ENCODE assay signal across 8 cellular contexts in the genomic region with DNA sequence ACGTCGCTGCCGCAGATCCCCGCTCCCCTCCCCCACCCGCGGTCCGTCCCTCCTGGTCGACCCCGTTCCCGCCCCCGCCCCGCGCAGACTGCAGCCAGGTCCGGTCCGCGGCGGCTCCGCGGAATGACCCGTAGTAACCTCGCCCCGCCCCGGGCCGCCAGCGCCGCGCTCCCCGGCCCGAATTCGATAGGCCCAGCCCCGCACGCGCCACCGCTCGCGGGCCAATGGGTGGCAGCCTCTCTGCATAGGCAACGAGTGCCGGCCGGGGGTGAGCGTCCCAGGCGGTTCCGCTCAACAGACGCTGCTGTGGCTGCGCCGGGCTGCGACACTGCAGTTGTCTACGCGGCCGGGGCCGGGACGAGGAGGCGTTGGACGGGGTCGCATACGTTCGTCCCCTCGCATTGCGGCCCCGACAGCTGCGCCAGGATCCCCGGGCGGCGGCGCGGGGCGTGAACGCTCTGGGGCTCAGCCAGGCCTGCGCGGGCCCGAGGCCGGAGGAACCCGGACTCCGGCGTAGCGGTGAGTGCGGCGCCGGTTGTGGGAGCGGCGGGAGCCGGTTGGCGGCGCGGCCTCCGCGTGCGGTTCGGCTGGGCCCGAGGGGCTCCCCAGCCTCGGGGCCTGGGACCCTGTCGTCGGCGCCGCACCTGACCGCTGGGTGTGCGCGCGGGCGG. TPM values are rescaled to one million over a fixed set of nuclear protein-coding genes. Genes with fewer than 3 reads are reported as not detected.
DNase-seq lines count a peak whose midpoint lies in the region; ATAC-seq and TF ChIP-seq lines count a peak whose summit lies in the region.

Gene ACSL3 (plus strand): TSS at position 297 of the 671 bp plus-strand sequence. CDS start 47,737 bp downstream, outside the sequence.

- H3K36me3 Mint-ChIP-seq in naive thymus-derived CD4-positive, alpha-beta T cell: peaks cover 0 to 2% (median 0%) of the 10 kb centered on the region in 5 donors
- no peaks in the 10 kb centered on the region for H3K36me3 Mint-ChIP-seq in stimulated activated memory B cell treated with anti-CD40 and anti-IgM and Interleukin-4, amounts not matched to agents 10 μg/mL and 1 μg/mL and 100 μg/mL, for 72 hours

- POLR2A ChIA-PET in naive thymus-derived CD4-positive, alpha-beta T cell (lab: Charles Lee): no interaction called here

- peak within 1 kb of the TSS; percentile 79 for H2AFZ ChIP-seq in DND-41 (ENCODE audit: low read depth, low read length)

- intact Hi-C loops in naive thymus-derived CD4-positive, alpha-beta T cell (cut with micrococcal nuclease): loop anchor here (1.0 to 10.0 kb wide), 12 partner anchors 12 to 1726 kb away; partner anchors contain the start of genes CUL3 (in 2 of the 2), FARSB (in 2 of the 2), AP1S3 (in 1 of the 2) and EPHA4 (in 1 of the 2)

- H3K27ac ChIP-seq in DND-41 (ENCODE audit: low read length): peak within 1 kb of the TSS; percentile 90
- H3K27ac ChIP-seq in naive thymus-derived CD4-positive, alpha-beta T cell (ENCODE audit: low read depth, low read length): peak within 1 kb of the TSS; percentile 90

- DNase-seq in DND-41 (peak; percentile 93), Kasumi-1 (lab: John Stamatoyannopoulos, UW) (peak; percentile 44 to 69), RPMI8226 (peak; percentile 92), fibroblast of gingiva (ENCODE audit: low read depth) (peak; percentile 91)
- peak; percentile 83 to 84 for DNase-seq in activated T-helper 1 cell treated with anti-CD3 and anti-CD28 coated beads, Interleukin-2, amount 50 U/mL, for 16 hours (ENCODE audit: low read depth in 1 of 2, low spot score in 1 of 2)
- DNase-seq in naive thymus-derived CD4-positive, alpha-beta T cell: peak; percentile 85 to 96 (median 91)

- H3K9me3 Mint-ChIP-seq in naive thymus-derived CD4-positive, alpha-beta T cell: peaks cover 0 to 1% (median 0%) of the 10 kb centered on the region in 11 donors
- H3K9me3 Mint-ChIP-seq in stimulated activated memory B cell treated with anti-CD40 and anti-IgM and Interleukin-4, amounts not matched to agents 10 μg/mL and 1 μg/mL and 100 μg/mL, for 72 hours: no peaks in the 10 kb centered on the region

- no peaks in the 10 kb centered on the region for H3K9me3 ChIP-seq in DND-41 (ENCODE audit: insufficient read depth, low read length, severe bottlenecking)
- H3K9me3 ChIP-seq in naive thymus-derived CD4-positive, alpha-beta T cell (ENCODE audit: control insufficient read depth in 2 of 3, low read length in 3 of 3): no peaks in the 10 kb centered on the region

- no peaks in the 10 kb centered on the region for H3K27me3 ChIP-seq in DND-41 (ENCODE audit: insufficient read depth, low read length, poor library complexity)
- H3K27me3 ChIP-seq in naive thymus-derived CD4-positive, alpha-beta T cell (ENCODE audit: control insufficient read depth in 2 of 2, insufficient read depth in 2 of 2, low read length in 2 of 2): no peaks in the 10 kb centered on the region

- no peak for TF ChIP-seq CTCF in DND-41 (IDR thresholded peaks at IDR 0.05; ENCODE audit: borderline replicate concordance, extremely low read depth, low read length, poor library complexity, severe bottlenecking)

- peak within 1 kb of the TSS; percentile 82 for H3K4me2 ChIP-seq in DND-41 (ENCODE audit: insufficient read depth, low read length)

- H3K27ac Mint-ChIP-seq in naive thymus-derived CD4-positive, alpha-beta T cell: peak within 1 kb of the TSS in 8 of 9 donors; percentile 87 to 96 (median 92)
- H3K27ac Mint-ChIP-seq in stimulated activated memory B cell treated with anti-CD40 and anti-IgM and Interleukin-4, amounts not matched to agents 10 μg/mL and 1 μg/mL and 100 μg/mL, for 72 hours: peak within 1 kb of the TSS; percentile 87

- peaks cover 51% of the 10 kb centered on the region for H3K79me2 ChIP-seq in DND-41 (ENCODE audit: insufficient read depth, low read length)

- peaks cover 42% of the 10 kb centered on the region for H4K20me1 ChIP-seq in DND-41 (ENCODE audit: insufficient read depth, low read length)

- peaks cover 5% of the 10 kb centered on the region; the same call in 1 of the 2 replicates for H3K36me3 ChIP-seq in DND-41 (ENCODE audit: insufficient read depth, low read length)
- no peaks in the 10 kb centered on the region for H3K36me3 ChIP-seq in naive thymus-derived CD4-positive, alpha-beta T cell (ENCODE audit: control insufficient read depth in 2 of 3, insufficient read depth in 3 of 3, low read length in 3 of 3)

- CTCF ChIA-PET in naive thymus-derived CD4-positive, alpha-beta T cell (lab: Charles Lee): no interaction called here

- peak within 1 kb of the TSS; percentile 97 for H3K9ac ChIP-seq in DND-41 (ENCODE audit: low read depth, low read length)

- H3K4me1 ChIP-seq in DND-41 (ENCODE audit: insufficient read depth, low read length): peaks cover 45% of the 10 kb centered on the region
- H3K4me1 ChIP-seq in naive thymus-derived CD4-positive, alpha-beta T cell (ENCODE audit: control insufficient read depth in 2 of 2, insufficient read depth in 2 of 2, low read length in 2 of 2): peaks cover 13 to 20% of the 10 kb centered on the region in 2 donors

- H3K4me1 Mint-ChIP-seq in naive thymus-derived CD4-positive, alpha-beta T cell: peaks cover 0 to 15% (median 9%) of the 10 kb centered on the region in 7 donors
- H3K4me1 Mint-ChIP-seq in stimulated activated memory B cell treated with anti-CD40 and anti-IgM and Interleukin-4, amounts not matched to agents 10 μg/mL and 1 μg/mL and 100 μg/mL, for 72 hours: peaks cover 22% of the 10 kb centered on the region

- peaks cover 0 to 15% (median 0%) of the 10 kb centered on the region in 5 donors for H3K27me3 Mint-ChIP-seq in naive thymus-derived CD4-positive, alpha-beta T cell
- H3K27me3 Mint-ChIP-seq in stimulated activated memory B cell treated with anti-CD40 and anti-IgM and Interleukin-4, amounts not matched to agents 10 μg/mL and 1 μg/mL and 100 μg/mL, for 72 hours: no peaks in the 10 kb centered on the region

- ATAC-seq in DND-41 (ENCODE audit: insufficient read depth, low read depth) (peak; percentile 98), GM21825 (IDR thresholded peaks at IDR 0.05; ENCODE audit: unreplicated experiment) (peak; percentile 99)
- ATAC-seq in naive thymus-derived CD4-positive, alpha-beta T cell: peak; percentile 99
- ATAC-seq in stimulated activated memory B cell treated with anti-CD40 and anti-IgM and Interleukin-4, amounts not matched to agents 10 μg/mL and 1 μg/mL and 100 μg/mL, for 72 hours: peak; percentile 99

- peak within 1 kb of the TSS in 9 of 10 donors; percentile 62 to 88 (median 79) for H3K4me3 Mint-ChIP-seq in naive thymus-derived CD4-positive, alpha-beta T cell
- peak within 1 kb of the TSS; percentile 81 for H3K4me3 Mint-ChIP-seq in stimulated activated memory B cell treated with anti-CD40 and anti-IgM and Interleukin-4, amounts not matched to agents 10 μg/mL and 1 μg/mL and 100 μg/mL, for 72 hours

- peak within 1 kb of the TSS; percentile 94 to 99 for H3K4me3 ChIP-seq in DND-41 (ENCODE audit: low read depth in 1 of 2, low read length in 2 of 2)
- H3K4me3 ChIP-seq in naive thymus-derived CD4-positive, alpha-beta T cell (ENCODE audit: low read length): peak within 1 kb of the TSS; percentile 82

RNA-seq across cellular contexts. Expression of gene ACSL3, which starts in this region (rescaled TPM):
- 10 to 100 TPM; 30.3 to 69.6 (median 40.5) TPM for total RNA-seq in naive thymus-derived CD4-positive, alpha-beta T cell
- 10 to 100 TPM; 21.7 to 42.5 TPM for polyA plus RNA-seq in naive thymus-derived CD4-positive, alpha-beta T cell

Comparison
In these comparisons a context has a peak if more than half of its experiments do, and no peak if none do; other contexts are left out.
1. Peak in every context shown above with its lines: DNase-seq, ATAC-seq, H3K4me3 ChIP-seq and H3K27ac ChIP-seq.